1 cellular context compared by ENCODE assay signal in genomic region chr10:12063483-12063818, GRCh38.
TF ChIP-seq lines count a peak whose summit lies in the region.

No MANE protein-coding gene starts in this region.

TF ChIP-seq in K562, 482 proteins besides CTCF, POLR2A, EP300 and RAD21 (continued from another document and continues in another):
- peak; percentile 99 for TF ChIP-seq MITF (IDR thresholded peaks at IDR 0.05)
- TF ChIP-seq MAX (CRISPR knock-in tag; IDR thresholded peaks at IDR 0.05) = no peak
- no peak for TF ChIP-seq ZNF76 (CRISPR knock-in tag; IDR thresholded peaks at IDR 0.05; ENCODE audit: borderline replicate concordance)
- TF ChIP-seq CLOCK (CRISPR knock-in tag; IDR thresholded peaks at IDR 0.05; ENCODE audit: borderline replicate concordance) = no peak
- TF ChIP-seq NBN (IDR thresholded peaks at IDR 0.05; ENCODE audit: low read depth) = no peak
- TF ChIP-seq CHAMP1 (IDR thresholded peaks at IDR 0.05) = peak; percentile 65; the same call in 1 of the 2 replicates
- no peak for TF ChIP-seq ZNF165 (CRISPR knock-in tag; IDR thresholded peaks at IDR 0.05; ENCODE audit: borderline replicate concordance)
- peak; percentile 52 for TF ChIP-seq ATF7 (IDR thresholded peaks at IDR 0.05)
- no peak for TF ChIP-seq HNRNPUL1 (IDR thresholded peaks at IDR 0.05; ENCODE audit: low read length)
- no peak for TF ChIP-seq XRCC5 (IDR thresholded peaks at IDR 0.05; ENCODE audit: low read depth, low read length)
- no peak for TF ChIP-seq RERE (CRISPR knock-in tag; IDR thresholded peaks at IDR 0.05; ENCODE audit: borderline replicate concordance)
- no peak for TF ChIP-seq NCOA4 (IDR thresholded peaks at IDR 0.05; ENCODE audit: partially characterized antibody)
- TF ChIP-seq AFF1 (IDR thresholded peaks at IDR 0.05; ENCODE audit: low read depth in 1 of 2, partially characterized antibody in 2 of 2) = peak in 1 of 2 experiments; percentile 73
- no peak for TF ChIP-seq XRCC3 (IDR thresholded peaks at IDR 0.05)
- TF ChIP-seq BCL6 (CRISPR knock-in tag; IDR thresholded peaks at IDR 0.05) = no peak
- TF ChIP-seq ZNF668 (CRISPR knock-in tag; IDR thresholded peaks at IDR 0.05) = no peak; the same call in 1 of the 2 replicates
- no peak for TF ChIP-seq SNAPC5 (CRISPR knock-in tag; IDR thresholded peaks at IDR 0.05)
- TF ChIP-seq RBM39 (optimal IDR thresholded peaks at IDR 0.05; ENCODE audit: low read depth, low read length) = no peak
- peak; percentile 56 for TF ChIP-seq MYC (IDR thresholded peaks at IDR 0.05; ENCODE audit: low read depth, low read length)
- no peak for TF ChIP-seq MYC (CRISPR knock-in tag; IDR thresholded peaks at IDR 0.05; ENCODE audit: borderline replicate concordance, low read depth)
- TF ChIP-seq CREBBP (IDR thresholded peaks at IDR 0.05; ENCODE audit: low read depth, low read length) = no peak
- 0 out of 4 replicates have a peak, but pooled peaks of 1 of the 2 experiments have one; percentile 6 for TF ChIP-seq FOXA3 (CRISPR knock-in tag; conservative IDR thresholded peaks at IDR 0.05 in 1 of 2, IDR thresholded peaks at IDR 0.05 in 1 of 2)
- TF ChIP-seq ZNF184 (CRISPR knock-in tag; IDR thresholded peaks at IDR 0.05) = no peak
- TF ChIP-seq CBX2 (IDR thresholded peaks at IDR 0.05; ENCODE audit: insufficient read depth, low read length, poor library complexity, severe bottlenecking) = no peak
- TF ChIP-seq ZSCAN29 (IDR thresholded peaks at IDR 0.05) = no peak
- TF ChIP-seq HDAC6 (IDR thresholded peaks at IDR 0.05; ENCODE audit: low read depth, low read length) = no peak
- peak in 1 of 2 experiments; percentile 65; a peak in 1 of 4 replicates for TF ChIP-seq MLLT1 (IDR thresholded peaks at IDR 0.05)
- TF ChIP-seq CREM (IDR thresholded peaks at IDR 0.05; ENCODE audit: low read depth) = peak; percentile 59; the same call in 1 of the 2 replicates
- TF ChIP-seq TBP (optimal IDR thresholded peaks at IDR 0.05; ENCODE audit: low read depth, low read length) = no peak
- TF ChIP-seq TBL1XR1 (IDR thresholded peaks at IDR 0.05; ENCODE audit: low read length in 2 of 2) = peak in 1 of 2 experiments; percentile 93; a peak in 2 of 4 replicates
- TF ChIP-seq FUS (optimal IDR thresholded peaks at IDR 0.05; ENCODE audit: low read depth, low read length) = no peak
- peak; percentile 78 for TF ChIP-seq ZNF584 (CRISPR knock-in tag; IDR thresholded peaks at IDR 0.05; ENCODE audit: low read depth)
- no peak for TF ChIP-seq GTF2E2 (tag; IDR thresholded peaks at IDR 0.05)
- no peak for TF ChIP-seq KLF6 (CRISPR knock-in tag; IDR thresholded peaks at IDR 0.05; ENCODE audit: borderline replicate concordance)
- no peak for TF ChIP-seq TCFL5 (CRISPR knock-in tag; conservative IDR thresholded peaks at IDR 0.05)
- TF ChIP-seq ZNF212 (CRISPR knock-in tag; IDR thresholded peaks at IDR 0.05) = no peak
- peak; percentile 98 for TF ChIP-seq CBFA2T3 (IDR thresholded peaks at IDR 0.05)
- no peak for TF ChIP-seq ID3 (CRISPR knock-in tag; IDR thresholded peaks at IDR 0.05)
- peak; percentile 74 for TF ChIP-seq ID3 (tag; IDR thresholded peaks at IDR 0.05)
- no peak for TF ChIP-seq RNF219 (CRISPR knock-in tag; IDR thresholded peaks at IDR 0.05)
- peak; percentile 85 for TF ChIP-seq RNF2 (IDR thresholded peaks at IDR 0.05)
- TF ChIP-seq JUN (IDR thresholded peaks at IDR 0.05; ENCODE audit: borderline replicate concordance, low read depth, low read length) = no peak
- no peak for TF ChIP-seq JUN (CRISPR knock-in tag; IDR thresholded peaks at IDR 0.05; ENCODE audit: borderline replicate concordance)
